In genomic region chr10:69407621-69408301, GRCh38 we compare ENCODE assay signal across 8 cellular contexts. TPM values are rescaled to one million over a fixed set of nuclear protein-coding genes. Genes with fewer than 3 reads are reported as not detected.
DNase-seq lines count a peak whose midpoint lies in the region; ATAC-seq and TF ChIP-seq lines count a peak whose summit lies in the region.

No MANE protein-coding gene starts in this region.

- H3K4me1 Mint-ChIP-seq in stimulated activated naive CD8-positive, alpha-beta T cell treated with anti-CD3 and anti-CD28 coated beads, Interleukin-15, Interleukin-2, amounts not matched to agents 100 ng/mL and 50 ng/mL, for 24 hours (ENCODE audit: low read depth): peaks cover 14% of the 10 kb centered on the region
- H3K4me1 Mint-ChIP-seq in endodermal cell (peaks cover 10% of the 10 kb centered on the region), progenitor cell of endocrine pancreas (ENCODE audit: low read depth) (peaks cover 2% of the 10 kb centered on the region)

- no peaks in the 10 kb centered on the region for H3K9me3 ChIP-seq in endodermal cell (ENCODE audit: control insufficient read depth, low read length)

- TF ChIP-seq CTCF in endodermal cell (conservative IDR thresholded peaks at IDR 0.05): peak; percentile 66
- TF ChIP-seq CTCF in progenitor cell of endocrine pancreas (IDR thresholded peaks at IDR 0.05; ENCODE audit: unreplicated experiment): peak; percentile 37

- no peaks in the 10 kb centered on the region for H3K4me1 ChIP-seq in endodermal cell (ENCODE audit: control insufficient read depth, insufficient read depth, low read length)

- H3K36me3 Mint-ChIP-seq in stimulated activated naive CD8-positive, alpha-beta T cell treated with anti-CD3 and anti-CD28 coated beads, Interleukin-15, Interleukin-2, amounts not matched to agents 100 ng/mL and 50 ng/mL, for 24 hours (ENCODE audit: low read depth): peaks cover 14% of the 10 kb centered on the region
- H3K36me3 Mint-ChIP-seq in endodermal cell (ENCODE audit: low read depth) (peaks cover under 1% of the 10 kb centered on the region), progenitor cell of endocrine pancreas (ENCODE audit: insufficient read depth) (no peaks in the 10 kb centered on the region)

- no peaks in the 10 kb centered on the region for H3K27me3 ChIP-seq in endodermal cell (ENCODE audit: control insufficient read depth, insufficient read depth, low read length, poor library complexity, severe bottlenecking)

- H3K9ac ChIP-seq in endodermal cell (ENCODE audit: extremely low read depth, low read length, poor library complexity, severe bottlenecking): no peak overlapping the region

- 81 to 82% methylated on average over 9 to 14 of the region's 14 CpGs for WGBS in endodermal cell (ENCODE audit: insufficient coverage in 1 of 2, insufficient read length in 1 of 2), 2 experiments

- no peaks in the 10 kb centered on the region for H3K36me3 ChIP-seq in endodermal cell (ENCODE audit: control insufficient read depth, insufficient read depth, low read length)

- peak overlapping the region; percentile 45 for H3K27ac Mint-ChIP-seq in stimulated activated naive CD8-positive, alpha-beta T cell treated with anti-CD3 and anti-CD28 coated beads, Interleukin-15, Interleukin-2, amounts not matched to agents 100 ng/mL and 50 ng/mL, for 24 hours
- H3K27ac Mint-ChIP-seq in endodermal cell: no peak overlapping the region
- H3K27ac Mint-ChIP-seq in progenitor cell of endocrine pancreas: no peak overlapping the region

- no peaks in the 10 kb centered on the region for H3K27me3 Mint-ChIP-seq in stimulated activated naive CD8-positive, alpha-beta T cell treated with anti-CD3 and anti-CD28 coated beads, Interleukin-15, Interleukin-2, amounts not matched to agents 100 ng/mL and 50 ng/mL, for 24 hours
- H3K27me3 Mint-ChIP-seq in endodermal cell (ENCODE audit: insufficient read depth) (peaks cover 4% of the 10 kb centered on the region), progenitor cell of endocrine pancreas (peaks cover 21% of the 10 kb centered on the region)

- H3K4me3 Mint-ChIP-seq in stimulated activated naive CD8-positive, alpha-beta T cell treated with anti-CD3 and anti-CD28 coated beads, Interleukin-15, Interleukin-2, amounts not matched to agents 100 ng/mL and 50 ng/mL, for 24 hours: peak overlapping the region; percentile 39
- H3K4me3 Mint-ChIP-seq in endodermal cell (no peak overlapping the region), progenitor cell of endocrine pancreas (ENCODE audit: low read depth) (no peak overlapping the region)

- no peak overlapping the region for H3K27ac ChIP-seq in endodermal cell (ENCODE audit: low read depth, low read length)

- H3K4me3 ChIP-seq in endodermal cell (ENCODE audit: low read length): no peak overlapping the region

- no peaks in the 10 kb centered on the region for H3K9me3 Mint-ChIP-seq in stimulated activated naive CD8-positive, alpha-beta T cell treated with anti-CD3 and anti-CD28 coated beads, Interleukin-15, Interleukin-2, amounts not matched to agents 100 ng/mL and 50 ng/mL, for 24 hours
- no peaks in the 10 kb centered on the region for H3K9me3 Mint-ChIP-seq in endodermal cell
- H3K9me3 Mint-ChIP-seq in progenitor cell of endocrine pancreas (ENCODE audit: low read depth): no peaks in the 10 kb centered on the region

- no peak for DNase-seq in stimulated activated naive CD8-positive, alpha-beta T cell treated with anti-CD3 and anti-CD28 coated beads, Interleukin-15, Interleukin-2, amounts not matched to agents 100 U/mL and 50 U/mL, for 24 hours
- DNase-seq in SK-N-DZ (ENCODE audit: low spot score) (peak; percentile 67), endodermal cell (peak; percentile 80), progenitor cell of endocrine pancreas (ENCODE audit: low spot score, unreplicated experiment) (no peak), D341Med (ENCODE audit: low spot score) (no peak)

- ATAC-seq in stimulated activated naive CD8-positive, alpha-beta T cell treated with anti-CD3 and anti-CD28 coated beads, Interleukin-15, Interleukin-2, amounts not matched to agents 100 U/mL and 50 U/mL, for 24 hours: no peak
- ATAC-seq in GM21390 (IDR thresholded peaks at IDR 0.05; ENCODE audit: unreplicated experiment) (no peak), GM18502 (IDR thresholded peaks at IDR 0.05; ENCODE audit: poor library complexity, unreplicated experiment) (no peak)

RNA-seq across cellular contexts. Expression of gene TACR2, which starts 9.0 kb away (rescaled TPM):
- polyA plus RNA-seq in SK-N-DZ (2014; cell fraction: cytosol; rRNA removed): 0.07 TPM in 1 of 2 replicates, not detected in the other
- not detected in 2 replicates for polyA plus RNA-seq in SK-N-DZ (2014; cell fraction: nucleus; rRNA removed)
- total RNA-seq in endodermal cell: not detected
- not detected for polyA plus RNA-seq in endodermal cell (2013, experiment 1 of 2)
- polyA plus RNA-seq in endodermal cell (2013, experiment 2 of 2): not detected
- total RNA-seq in progenitor cell of endocrine pancreas: not detected in 2 replicates

RNA-seq across cellular contexts. Expression of gene TSPAN15, which starts 43.5 kb away (rescaled TPM):
- 13.8 and 19.9 TPM in 2 replicates for polyA plus RNA-seq in SK-N-DZ (2014; cell fraction: cytosol; rRNA removed)
- 10.6 and 17.6 TPM in 2 replicates for polyA plus RNA-seq in SK-N-DZ (2014; cell fraction: nucleus; rRNA removed)
- total RNA-seq in endodermal cell (10 to 100 TPM; 10.1 to 15.8 TPM), progenitor cell of endocrine pancreas (14.7 and 17.9 TPM in 2 replicates)
- 9.4 TPM for polyA plus RNA-seq in endodermal cell (2013, experiment 1 of 2)
- 7.9 TPM for polyA plus RNA-seq in endodermal cell (2013, experiment 2 of 2)

Comparison
In these comparisons a context has a peak if more than half of its experiments do, and no peak if none do; other contexts are left out.
1. DNase-seq: peak in SK-N-DZ (single experiment) and endodermal cell (single experiment); none in stimulated activated naive CD8-positive, alpha-beta T cell treated with anti-CD3 and anti-CD28 coated beads, Interleukin-15, Interleukin-2, amounts not matched to agents 100 U/mL and 50 U/mL, for 24 hours (single experiment), progenitor cell of endocrine pancreas (single experiment) and D341Med (single experiment).